Comparison of ENCODE assay signal across 2 cellular contexts in genomic region chr4:45347056-45347455, GRCh38.
TF ChIP-seq lines count a peak whose summit lies in the region.

No MANE protein-coding gene starts in this region.

TF ChIP-seq in SK-N-SH, 30 proteins besides CTCF, POLR2A, EP300 and RAD21 (continued from another document):
- TF ChIP-seq PBX3 (IDR thresholded peaks at IDR 0.05) (no peak), NFIC (IDR thresholded peaks at IDR 0.05; ENCODE audit: borderline replicate concordance) (no peak), MEF2A (IDR thresholded peaks at IDR 0.05; ENCODE audit: borderline replicate concordance, low read depth) (no peak), POLR2AphosphoS5 (IDR thresholded peaks at IDR 0.05; ENCODE audit: low read depth, low read length) (no peak), MAX (IDR thresholded peaks at IDR 0.05; ENCODE audit: low read depth) (no peak), FOSL2 (IDR thresholded peaks at IDR 0.05; ENCODE audit: borderline replicate concordance, low read depth) (no peak), IRF3 (IDR thresholded peaks at IDR 0.05; ENCODE audit: low read depth, low read length) (no peak)

TF ChIP-seq in SK-N-SH treated with all-trans-retinoic acid at 6 μM for 48 hours, 23 proteins besides CTCF, POLR2A, EP300 and RAD21 (continued from another document):
- no peak for TF ChIP-seq TSHZ2 (CRISPR knock-in tag; IDR thresholded peaks at IDR 0.05)
